Comparison of ENCODE assay signal across 16 cellular contexts in genomic region chr18:26719909-26720308, GRCh38.
"Had no signal": no experiment of that assay in that cellular context is flagged by ENCODE, and none has a peak within 500 bp of the region (broad histone marks: within the 10 kb centered on the region; RNA-seq: fewer than 3 reads in every experiment).

No MANE protein-coding gene starts in this region.

- ATAC-seq: activated T-helper 17 cell treated with anti-CD3 and anti-CD28 coated beads, Interleukin-2, amount 50 U/mL, for 72 hours; body of pancreas; effector memory CD8-positive, alpha-beta T cell; left cardiac atrium; mucosa of descending colon; natural killer cell treated with Interleukin-12 subunit alpha and Interleukin-12 subunit beta and Interleukin-15 and Interleukin-18, amount 100 ng/mL, for 72 hours had no signal

- DNase-seq: activated CD4-positive, alpha-beta T cell treated with anti-CD3 and anti-CD28 coated beads, Interleukin-2, amount 50 U/mL, for 1 hour; activated CD4-positive, CD25-positive, alpha-beta regulatory T cell; activated T-cell treated with anti-CD3 and anti-CD28 coated beads for 4 hours; amniotic stem cell; body of pancreas; effector memory CD8-positive, alpha-beta T cell; erythroblast; immature natural killer cell; left cardiac atrium; mammary epithelial cell; mucosa of descending colon; sigmoid colon; stimulated activated naive CD4-positive, alpha-beta T cell treated with Interleukin-2 at 50 U/mL for 16 hours; trophoblast cell had no signal
